In genomic region chr16:76278976-76279375, GRCh38 we compare ENCODE assay signal across 8 cellular contexts. TPM values are rescaled to one million over a fixed set of nuclear protein-coding genes. Genes with fewer than 3 reads are reported as not detected.
A peak's percentile ranks its signal among the peaks of the same experiment; 100 is the strongest.
DNase-seq lines count a peak whose midpoint lies in the region; ATAC-seq and TF ChIP-seq lines count a peak whose summit lies in the region.
"Had no signal": no experiment of that assay in that cellular context is flagged by ENCODE, and none has a peak within 500 bp of the region (broad histone marks: within the 10 kb centered on the region; RNA-seq: fewer than 3 reads in every experiment).

No MANE protein-coding gene starts in this region.

- H3K27ac Mint-ChIP-seq in activated CD4-positive, alpha-beta memory T cell treated with anti-CD3 and anti-CD28 coated beads for 36 hours, result no peak overlapping the region

- no peaks in the 10 kb centered on the region for H3K4me1 ChIP-seq in breast epithelium

- H3K36me3 ChIP-seq in breast epithelium, result no peaks in the 10 kb centered on the region

- H3K36me3 Mint-ChIP-seq in activated CD4-positive, alpha-beta memory T cell treated with anti-CD3 and anti-CD28 coated beads for 36 hours, result no peaks in the 10 kb centered on the region

- no peaks in the 10 kb centered on the region for H3K9me3 Mint-ChIP-seq in activated CD4-positive, alpha-beta memory T cell treated with anti-CD3 and anti-CD28 coated beads for 36 hours

- POLR2A ChIA-PET in activated CD4-positive, alpha-beta memory T cell treated with anti-CD3 and anti-CD28 coated beads for 36 hours (lab: Charles Lee), result no interaction called here

- DNase-seq in NCI-H1092 treated with DMSO at 0.1 percent for 48 hours (lab: John Stamatoyannopoulos, UW) (peak; percentile 64), breast epithelium (ENCODE audit: low spot score in 2 of 2) (no peak), renal cortical epithelial cell (ENCODE audit: low read depth) (peak; percentile 21), cortex of kidney (lab: John Stamatoyannopoulos, UW) (no peak)
- DNase-seq in activated CD4-positive, alpha-beta memory T cell treated with anti-CD3 and anti-CD28 coated beads for 36 hours, result no peak

- H3K4me1 Mint-ChIP-seq in activated CD4-positive, alpha-beta memory T cell treated with anti-CD3 and anti-CD28 coated beads for 36 hours (ENCODE audit: low read depth), result no peaks in the 10 kb centered on the region

- no peak overlapping the region for H3K27ac ChIP-seq in breast epithelium

- peak in 2 of 3 donors; percentile 21 for TF ChIP-seq CTCF in breast epithelium (IDR thresholded peaks at IDR 0.05)

- no peaks in the 10 kb centered on the region for H3K9me3 ChIP-seq in breast epithelium

- no peak overlapping the region for H3K4me3 Mint-ChIP-seq in activated CD4-positive, alpha-beta memory T cell treated with anti-CD3 and anti-CD28 coated beads for 36 hours

- ATAC-seq in GM19351 (IDR thresholded peaks at IDR 0.05; ENCODE audit: unreplicated experiment), result peak; percentile 63
- no peak for ATAC-seq in GM19463 (IDR thresholded peaks at IDR 0.05; ENCODE audit: unreplicated experiment)

- H3K4me3 ChIP-seq in breast epithelium, result no peak overlapping the region

- intact Hi-C loops in breast epithelium (cut with DNase I; ENCODE audit: low total_unique reads), result no loop called here
- intact Hi-C loops in activated CD4-positive, alpha-beta memory T cell treated with anti-CD3 and anti-CD28 coated beads for 36 hours (cut with micrococcal nuclease), result no loop called here

- H3K27me3 ChIP-seq in breast epithelium, result no peaks in the 10 kb centered on the region

- no peak for TF ChIP-seq POLR2A in breast epithelium (IDR thresholded peaks at IDR 0.05)

- H3K27me3 Mint-ChIP-seq in activated CD4-positive, alpha-beta memory T cell treated with anti-CD3 and anti-CD28 coated beads for 36 hours, result no peaks in the 10 kb centered on the region

- CTCF ChIA-PET in activated CD4-positive, alpha-beta memory T cell treated with anti-CD3 and anti-CD28 coated beads for 36 hours (lab: Charles Lee), result no interaction called here

RNA-seq across cellular contexts. Expression of gene CNTNAP4, which starts 1.8 kb away (rescaled TPM):
- total RNA-seq in breast epithelium (not detected), renal cortical epithelial cell (not detected in 2 replicates)
- total RNA-seq in activated CD4-positive, alpha-beta memory T cell treated with anti-CD3 and anti-CD28 coated beads for 36 hours, result not detected
- total RNA-seq: activated CD8-positive, alpha-beta memory T cell treated with anti-CD3 and anti-CD28 coated beads for 36 hours had no signal

Comparison
In these comparisons a context has a peak if more than half of its experiments do, and no peak if none do; other contexts are left out.
1. DNase-seq: peak in NCI-H1092 treated with DMSO at 0.1 percent for 48 hours (single experiment) and renal cortical epithelial cell (single experiment); none in breast epithelium (0 of 2), cortex of kidney (single experiment) and activated CD4-positive, alpha-beta memory T cell treated with anti-CD3 and anti-CD28 coated beads for 36 hours (single experiment).